Comparison of ENCODE assay signal across 1 cellular context in the genomic region with DNA sequence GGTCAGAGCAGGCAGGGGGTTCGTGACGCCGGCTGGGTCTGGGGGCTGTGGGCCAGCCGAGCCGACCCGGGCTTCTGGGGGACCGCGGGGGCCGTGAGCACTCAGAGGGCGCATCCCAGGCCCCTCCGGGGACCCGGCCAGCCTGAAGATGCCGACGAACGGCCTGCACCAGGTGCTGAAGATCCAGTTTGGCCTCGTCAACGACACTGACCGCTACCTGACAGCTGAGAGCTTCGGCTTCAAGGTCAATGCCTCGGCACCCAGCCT.
A peak's percentile ranks its signal among the peaks of the same experiment; 100 is the strongest.
TF ChIP-seq lines count a peak whose summit lies in the region.

No MANE protein-coding gene starts in this region.

TF ChIP-seq in HepG2, 621 proteins besides CTCF, POLR2A, EP300 and RAD21:
- TF ChIP-seq HMGXB3 (CRISPR knock-in tag; IDR thresholded peaks at IDR 0.05; ENCODE audit: borderline replicate concordance) (no peak), NAIF1 (CRISPR knock-in tag; IDR thresholded peaks at IDR 0.05; ENCODE audit: borderline replicate concordance) (no peak), ZNF33B (CRISPR knock-in tag; IDR thresholded peaks at IDR 0.05) (no peak), ZNF20 (CRISPR knock-in tag; IDR thresholded peaks at IDR 0.05) (no peak), MLXIP (CRISPR knock-in tag; IDR thresholded peaks at IDR 0.05; ENCODE audit: borderline replicate concordance) (no peak), ATF4 (CRISPR knock-in tag; IDR thresholded peaks at IDR 0.05) (no peak), AKAP8 (CRISPR knock-in tag; IDR thresholded peaks at IDR 0.05) (0 out of 2 replicates have a peak, but pooled peaks have one; percentile 10), MTA1 (CRISPR knock-in tag; IDR thresholded peaks at IDR 0.05; ENCODE audit: borderline replicate concordance) (peak; percentile 32; the same call in 1 of the 2 replicates), ZNF709 (CRISPR knock-in tag; IDR thresholded peaks at IDR 0.05) (no peak), GTF3A (CRISPR knock-in tag; conservative IDR thresholded peaks at IDR 0.05) (no peak), ZNF563 (CRISPR knock-in tag; IDR thresholded peaks at IDR 0.05) (0 out of 2 replicates have a peak, but pooled peaks have one; percentile 16), NR2F6 (IDR thresholded peaks at IDR 0.05) (no peak), NR2F6 (CRISPR knock-in tag; IDR thresholded peaks at IDR 0.05) (no peak), SPEN (CRISPR knock-in tag; IDR thresholded peaks at IDR 0.05; ENCODE audit: low read depth) (no peak)
- TF ChIP-seq, protein P1, sequence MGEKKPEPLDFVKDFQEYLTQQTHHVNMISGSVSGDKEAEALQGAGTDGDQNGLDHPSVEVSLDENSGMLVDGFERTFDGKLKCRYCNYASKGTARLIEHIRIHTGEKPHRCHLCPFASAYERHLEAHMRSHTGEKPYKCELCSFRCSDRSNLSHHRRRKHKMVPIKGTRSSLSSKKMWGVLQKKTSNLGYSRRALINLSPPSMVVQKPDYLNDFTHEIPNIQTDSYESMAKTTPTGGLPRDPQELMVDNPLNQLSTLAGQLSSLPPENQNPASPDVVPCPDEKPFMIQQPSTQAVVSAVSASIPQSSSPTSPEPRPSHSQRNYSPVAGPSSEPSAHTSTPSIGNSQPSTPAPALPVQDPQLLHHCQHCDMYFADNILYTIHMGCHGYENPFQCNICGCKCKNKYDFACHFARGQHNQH (CRISPR knock-in tag; IDR thresholded peaks at IDR 0.05), result 0 out of 2 replicates have a peak, but pooled peaks have one; percentile 8
TF ChIP-seq in HepG2: peak in this region for 4.
